7 cellular contexts compared by ENCODE assay signal in the genomic region with DNA sequence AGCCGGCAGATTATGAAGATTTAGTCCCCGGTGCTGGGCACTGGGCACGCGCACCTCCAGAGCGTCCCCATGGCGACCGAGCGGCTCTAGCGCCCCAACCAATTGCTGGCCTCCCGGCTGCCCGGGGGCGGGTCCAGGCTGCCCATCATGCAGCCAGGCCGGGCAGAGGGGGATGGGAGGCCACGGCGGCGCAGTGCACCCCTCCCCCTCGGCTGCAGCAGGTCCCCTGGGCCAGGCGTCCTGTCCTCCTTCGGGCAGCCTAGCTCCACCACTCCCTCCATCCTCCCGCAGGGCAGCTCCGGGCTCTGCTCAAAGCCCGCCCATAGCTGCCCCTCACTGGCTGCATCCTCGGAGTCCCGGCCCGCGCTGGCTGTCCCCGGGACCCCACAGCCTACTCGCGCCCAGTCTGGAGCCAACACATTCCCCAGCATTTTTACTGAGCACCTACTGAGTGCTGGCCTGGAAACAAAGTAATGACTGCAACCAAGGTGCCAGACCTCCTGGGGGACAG.
DNase-seq lines count a peak whose midpoint lies in the region; ATAC-seq and TF ChIP-seq lines count a peak whose summit lies in the region.

No MANE protein-coding gene starts in this region.

- H3K4me3 ChIP-seq in suprapubic skin: peak overlapping the region; percentile 35

- peak; percentile 57 for ATAC-seq in GM18511 (IDR thresholded peaks at IDR 0.05; ENCODE audit: unreplicated experiment)
- no peak for ATAC-seq in HG03139 (IDR thresholded peaks at IDR 0.05; ENCODE audit: unreplicated experiment)

- 22% methylated on average over 11 of the region's 29 CpGs for WGBS in suprapubic skin

- no peaks in the 10 kb centered on the region for H3K9me3 ChIP-seq in suprapubic skin

- TF ChIP-seq EP300 in suprapubic skin (IDR thresholded peaks at IDR 0.05): no peak

- peaks cover 15% of the 10 kb centered on the region for H3K36me3 ChIP-seq in suprapubic skin

- H3K27ac ChIP-seq in cingulate gyrus (ENCODE audit: low read depth, low read length) (peak overlapping the region; percentile 75), suprapubic skin (no peak overlapping the region)

- no peak for TF ChIP-seq CTCF in suprapubic skin (IDR thresholded peaks at IDR 0.05)

- DNase-seq in NCI-H2227 treated with DMSO at 0.1 percent for 48 hours (lab: John Stamatoyannopoulos, UW) (peak; percentile 87), left kidney (ENCODE audit: low read depth, low spot score) (peak; percentile 99), suprapubic skin (ENCODE audit: low spot score in 2 of 2) (no peak)
- no peak for DNase-seq in stimulated activated CD4-positive, alpha-beta T cell treated with anti-CD3 and anti-CD28 coated beads, Interleukin-15, amount 100 ng/mL, for 24 hours

- TF ChIP-seq POLR2A in suprapubic skin (IDR thresholded peaks at IDR 0.05): no peak

- H3K4me1 ChIP-seq in suprapubic skin: peaks cover 16% of the 10 kb centered on the region

- no peaks in the 10 kb centered on the region for H3K27me3 ChIP-seq in suprapubic skin

Comparison
In these comparisons a context has a peak if more than half of its experiments do, and no peak if none do; other contexts are left out.
1. DNase-seq: peak in NCI-H2227 treated with DMSO at 0.1 percent for 48 hours (single experiment) and left kidney (single experiment); none in suprapubic skin (0 of 2) and stimulated activated CD4-positive, alpha-beta T cell treated with anti-CD3 and anti-CD28 coated beads, Interleukin-15, amount 100 ng/mL, for 24 hours (single experiment).